ENCODE assay signal across 30 cellular contexts in the genomic region with DNA sequence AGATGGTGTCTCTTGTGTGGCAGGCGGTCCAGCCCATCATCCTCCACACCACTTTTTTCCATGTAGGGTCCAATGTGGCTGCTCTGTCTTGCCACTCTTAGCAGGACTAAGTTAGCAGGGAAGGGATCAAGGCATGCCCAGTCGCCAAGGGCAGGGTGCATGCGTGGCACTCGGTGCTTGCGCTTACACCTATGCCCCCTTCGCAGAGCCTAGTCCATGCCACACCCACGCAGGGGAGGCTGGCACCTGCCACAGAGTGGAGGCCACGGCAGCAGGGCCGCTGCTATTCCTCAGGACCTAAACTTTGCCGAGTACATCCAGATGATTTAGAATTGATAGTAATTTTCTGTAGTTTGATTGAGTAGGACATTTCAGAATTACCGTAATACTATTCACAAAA. TPM values are rescaled to one million over a fixed set of nuclear protein-coding genes. Genes with fewer than 3 reads are reported as not detected.
DNase-seq lines count a peak whose midpoint lies in the region; ATAC-seq, FAIRE-seq and TF ChIP-seq lines count a peak whose summit lies in the region.
"Had no signal": no experiment of that assay in that cellular context is flagged by ENCODE, and none has a peak within 500 bp of the region (broad histone marks: within the 10 kb centered on the region; RNA-seq: fewer than 3 reads in every experiment).

No MANE protein-coding gene starts in this region.

- H3K4me1 ChIP-seq in Caco-2 (peaks cover 10% of the 10 kb centered on the region), K562 (replicated peaks in 1 of 2; ENCODE audit: control insufficient read depth in 2 of 2, insufficient read depth in 2 of 2, low read length in 2 of 2) (no peaks in the 10 kb centered on the region), gastroesophageal sphincter (peaks cover 0 to 32% (median 0%) of the 10 kb centered on the region in 3 donors), sigmoid colon (peaks cover 0 to 26% (median 18%) of the 10 kb centered on the region in 4 donors)
- H3K4me1 ChIP-seq: parathyroid adenoma had no signal

- H3K4me3 ChIP-seq in Caco-2 (ENCODE audit: low read depth, low read length) (no peak overlapping the region), K562 (no peak overlapping the region), gastroesophageal sphincter (no peak overlapping the region), sigmoid colon (no peak overlapping the region)
- H3K4me3 ChIP-seq: cardiac muscle cell, esophagus squamous epithelium, GM23338, PC-9 had no signal

- CTCF ChIA-PET in Caco-2 (lab: Charles Lee), result no interaction called here
- CTCF ChIA-PET in K562 (lab: Yijun Ruan, JAX; ENCODE audit: low intra/inter-chr PET ratio), result no interaction called here

- H3K9me1 ChIP-seq in K562 (ENCODE audit: control insufficient read depth, insufficient read depth, low read length), result no peaks in the 10 kb centered on the region

- DNase-seq in Caco-2 (no peak), K562 (ENCODE audit: extremely low read depth in 1 of 4, low spot score in 3 of 4) (no peak), sigmoid colon (no peak), islet precursor cell (no peak), NK-92 (lab: John Stamatoyannopoulos, UW; ENCODE audit: unreplicated experiment) (no peak)
- DNase-seq in activated naive CD8-positive, alpha-beta T cell treated with anti-CD3 and anti-CD28 coated beads, Interleukin-2, amount 50 U/mL, for 24 hours, result no peak
- DNase-seq: activated T-cell treated with anti-CD3 and anti-CD28 coated beads for 4 hours; AML-193; CD4-positive, CD25-positive, alpha-beta regulatory T cell; esophagus squamous epithelium; left colon; NCI-H1092; NCI-H187 treated with DMSO at 0.1 percent for 48 hours; NCI-H524 treated with DMSO at 0.1 percent for 48 hours; nephron progenitor cell; retina; stimulated activated naive B cell treated with anti-CD40 and anti-IgM and Interleukin-4, amounts not matched to agents 10 μg/mL and 1 μg/mL and 100 μg/mL, for 72 hours had no signal

- in situ Hi-C loops in K562 (cut with MboI), result no loop called here

- H3K36me3 ChIP-seq in Caco-2 (ENCODE audit: control insufficient read depth, insufficient read depth, low read length) (peaks cover 7% of the 10 kb centered on the region; the same call in 1 of the 2 replicates), K562 (ENCODE audit: control insufficient read depth, insufficient read depth, low read length) (peaks cover 72% of the 10 kb centered on the region; the same call in 2 of the 3 replicates), gastroesophageal sphincter (peaks cover 0 to 90% of the 10 kb centered on the region in 2 donors), sigmoid colon (peaks cover 15 to 66% (median 28%) of the 10 kb centered on the region in 4 donors)

- H3K27me3 ChIP-seq in Caco-2 (replicated peaks; ENCODE audit: control insufficient read depth, insufficient read depth, low read length), result no peaks in the 10 kb centered on the region
- no peaks in the 10 kb centered on the region for H3K27me3 ChIP-seq in K562 (ENCODE audit: control insufficient read depth in 2 of 2, insufficient read depth in 2 of 2, low read length in 2 of 2)
- no peaks in the 10 kb centered on the region for H3K27me3 ChIP-seq in gastroesophageal sphincter
- H3K27me3 ChIP-seq in sigmoid colon, result no peaks in the 10 kb centered on the region
- H3K27me3 ChIP-seq: cardiac muscle cell, esophagus squamous epithelium, suprapubic skin had no signal

- H3K9ac ChIP-seq in K562 (ENCODE audit: insufficient read depth in 1 of 2, low read depth in 2 of 2, low read length in 2 of 2), result no peak overlapping the region
- H3K9ac ChIP-seq: parathyroid adenoma had no signal

- peaks cover 66% of the 10 kb centered on the region for H3K36me3 Mint-ChIP-seq in Caco-2 (ENCODE audit: insufficient read depth, unreplicated experiment)
- peaks cover 22% of the 10 kb centered on the region for H3K36me3 Mint-ChIP-seq in activated naive CD8-positive, alpha-beta T cell treated with anti-CD3 and anti-CD28 coated beads, Interleukin-2, amount 50 U/mL, for 24 hours (ENCODE audit: low read depth)

- H2AFZ ChIP-seq in K562 (ENCODE audit: low read depth, low read length), result no peak overlapping the region
- H2AFZ ChIP-seq: GM23338, parathyroid adenoma, PC-9 had no signal

- POLR2A ChIA-PET in Caco-2 (lab: Charles Lee) (no interaction called here), K562 (lab: Yijun Ruan, JAX) (interaction anchor here (0.8 kb wide), 1 partner anchor 525 kb away, joined by 4 read pairs; no protein-coding TSS in a partner anchor)

- BruUV-seq in Caco-2 (replicated peaks; lab: Mats Ljungman, UMichigan), result no TSS peak
- BruUV-seq in K562 (replicated peaks; lab: Mats Ljungman, UMichigan), result no TSS peak

- no peak overlapping the region for H3K4me3 Mint-ChIP-seq in Caco-2 (ENCODE audit: unreplicated experiment)
- H3K4me3 Mint-ChIP-seq in activated naive CD8-positive, alpha-beta T cell treated with anti-CD3 and anti-CD28 coated beads, Interleukin-2, amount 50 U/mL, for 24 hours, result no peak overlapping the region
- H3K4me3 Mint-ChIP-seq: activated naive CD4-positive, alpha-beta T cell treated with anti-CD3 and anti-CD28 coated beads, Interleukin-2, amount 50 U/mL, for 24 hours; CD4-positive, CD25-positive, alpha-beta regulatory T cell; GM23338; nephron progenitor cell; stimulated activated naive B cell treated with anti-CD40 and anti-IgM and Interleukin-4, amounts not matched to agents 10 μg/mL and 1 μg/mL and 100 μg/mL, for 72 hours had no signal

- no peaks in the 10 kb centered on the region for H3K27me3 Mint-ChIP-seq in Caco-2 (ENCODE audit: insufficient read depth, unreplicated experiment)
- no peaks in the 10 kb centered on the region for H3K27me3 Mint-ChIP-seq in activated naive CD8-positive, alpha-beta T cell treated with anti-CD3 and anti-CD28 coated beads, Interleukin-2, amount 50 U/mL, for 24 hours
- H3K27me3 Mint-ChIP-seq: activated naive CD4-positive, alpha-beta T cell treated with anti-CD3 and anti-CD28 coated beads, Interleukin-2, amount 50 U/mL, for 24 hours; CD4-positive, CD25-positive, alpha-beta regulatory T cell; stimulated activated naive B cell treated with anti-CD40 and anti-IgM and Interleukin-4, amounts not matched to agents 10 μg/mL and 1 μg/mL and 100 μg/mL, for 72 hours had no signal

- no peaks in the 10 kb centered on the region; the same call in 1 of the 2 replicates for H4K20me1 ChIP-seq in K562 (replicated peaks; ENCODE audit: control insufficient read depth, insufficient read depth, low read length)

- TF ChIP-seq EP300 in K562 (IDR thresholded peaks at IDR 0.05; ENCODE audit: low read length), result no peak
- no peak for TF ChIP-seq EP300 in gastroesophageal sphincter (IDR thresholded peaks at IDR 0.05)
- TF ChIP-seq EP300 in sigmoid colon (IDR thresholded peaks at IDR 0.05), result no peak

- TF ChIP-seq RAD21 in K562 (CRISPR knock-in tag; conservative IDR thresholded peaks at IDR 0.05 in 1 of 2, IDR thresholded peaks at IDR 0.05 in 1 of 2), result no peak

- FAIRE-seq in K562 (lab: Jason Lieb, UNC), result no peak
- FAIRE-seq: A204.1, endometrium, frontal cortex had no signal

- 94% methylated on average over 11 of the region's 11 CpGs for WGBS in K562 (ENCODE audit: insufficient coverage, low coverage, missing lambda C conversion rate)
- WGBS in gastroesophageal sphincter (ENCODE audit: low coverage in 1 of 2), 2 donors, result 62 to 85% methylated on average over 4 to 6 of the region's 11 CpGs
- WGBS in sigmoid colon, 2 donors, result 94 to 97% methylated on average over 11 of the region's 11 CpGs

- intact Hi-C loops in Caco-2 (cut with micrococcal nuclease; ENCODE audit: unreplicated experiment), result loop anchor here (2.0 kb wide), 1 partner anchor 20 kb away; no protein-coding TSS in a partner anchor
- intact Hi-C loops in K562 (cut with micrococcal nuclease), result no loop called here
- intact Hi-C loops in sigmoid colon (cut with DNase I), result no loop called here

- TF ChIP-seq CTCF in Caco-2 (IDR thresholded peaks at IDR 0.05; ENCODE audit: insufficient read depth in 1 of 2, low read depth in 1 of 2, low read length in 1 of 2, severe bottlenecking in 1 of 2, unreplicated experiment in 1 of 2) (no peak), K562 (IDR thresholded peaks at IDR 0.05 in 2 of 3, conservative IDR thresholded peaks at IDR 0.05 in 1 of 3; ENCODE audit: insufficient read depth in 2 of 3, low read depth in 1 of 3, low read length in 3 of 3) (no peak), gastroesophageal sphincter (IDR thresholded peaks at IDR 0.05) (no peak), sigmoid colon (IDR thresholded peaks at IDR 0.05) (no peak)

- TF ChIP-seq POLR2A in K562 (conservative IDR thresholded peaks at IDR 0.05) (no peak), gastroesophageal sphincter (IDR thresholded peaks at IDR 0.05) (no peak), sigmoid colon (IDR thresholded peaks at IDR 0.05) (no peak)

- no peak for ATAC-seq in K562
- no peak for ATAC-seq in gastroesophageal sphincter
- no peak for ATAC-seq in activated naive CD8-positive, alpha-beta T cell treated with anti-CD3 and anti-CD28 coated beads, Interleukin-2, amount 50 U/mL, for 24 hours
- ATAC-seq in HG03095 (IDR thresholded peaks at IDR 0.05; ENCODE audit: unreplicated experiment), result no peak
- ATAC-seq: GM23338; left colon; Right ventricle myocardium inferior; stimulated activated naive B cell treated with anti-CD40 and anti-IgM and Interleukin-4, amounts not matched to agents 10 μg/mL and 1 μg/mL and 100 μg/mL, for 72 hours had no signal

- H3K9me3 ChIP-seq in Caco-2 (no peaks in the 10 kb centered on the region), K562 (replicated peaks; ENCODE audit: control insufficient read depth, insufficient read depth, low read depth, low read length) (no peaks in the 10 kb centered on the region), gastroesophageal sphincter (no peaks in the 10 kb centered on the region), sigmoid colon (no peaks in the 10 kb centered on the region)
- H3K9me3 ChIP-seq: esophagus squamous epithelium, suprapubic skin had no signal

- H3K27ac ChIP-seq in K562 (ENCODE audit: extremely low read depth, low read depth, low read length), result no peak overlapping the region
- peak overlapping the region in 3 of 4 donors; percentile 77 to 81 (median 78) for H3K27ac ChIP-seq in gastroesophageal sphincter
- peak overlapping the region; percentile 62 to 81 (median 78) for H3K27ac ChIP-seq in sigmoid colon
- H3K27ac ChIP-seq: cardiac muscle cell, parathyroid adenoma, PC-9 had no signal

- H3K9me3 Mint-ChIP-seq in Caco-2 (ENCODE audit: unreplicated experiment), result no peaks in the 10 kb centered on the region
- no peaks in the 10 kb centered on the region for H3K9me3 Mint-ChIP-seq in activated naive CD8-positive, alpha-beta T cell treated with anti-CD3 and anti-CD28 coated beads, Interleukin-2, amount 50 U/mL, for 24 hours
- H3K9me3 Mint-ChIP-seq: activated naive CD4-positive, alpha-beta T cell treated with anti-CD3 and anti-CD28 coated beads, Interleukin-2, amount 50 U/mL, for 24 hours; activated T-helper 2 cell treated with anti-CD3 and anti-CD28 coated beads, Interferon-gamma antibody, Interleukin-2, Interleukin-4, amounts not matched to agents 10 μg/mL and 5 μg/mL and 100 μg/mL, durations not matched to agents 14 hours and 24 hours and 36 hours; CD4-positive, CD25-positive, alpha-beta regulatory T cell; GM23338; nephron progenitor cell; stimulated activated naive B cell treated with anti-CD40 and anti-IgM and Interleukin-4, amounts not matched to agents 10 μg/mL and 1 μg/mL and 100 μg/mL, for 72 hours had no signal

- H3K79me2 ChIP-seq in K562 (ENCODE audit: control insufficient read depth, insufficient read depth, low read length), result no peaks in the 10 kb centered on the region
- H3K79me2 ChIP-seq: parathyroid adenoma had no signal

- H3K4me2 ChIP-seq in K562 (ENCODE audit: insufficient read depth, low read length), result no peak overlapping the region
- H3K4me2 ChIP-seq: GM23338, PC-9 had no signal

- H3K27ac Mint-ChIP-seq in Caco-2 (ENCODE audit: unreplicated experiment), result peak overlapping the region; percentile 7
- H3K27ac Mint-ChIP-seq in activated naive CD8-positive, alpha-beta T cell treated with anti-CD3 and anti-CD28 coated beads, Interleukin-2, amount 50 U/mL, for 24 hours, result no peak overlapping the region
- H3K27ac Mint-ChIP-seq: activated naive CD4-positive, alpha-beta T cell treated with anti-CD3 and anti-CD28 coated beads, Interleukin-2, amount 50 U/mL, for 24 hours; activated T-helper 2 cell treated with anti-CD3 and anti-CD28 coated beads, Interferon-gamma antibody, Interleukin-2, Interleukin-4, amounts not matched to agents 10 μg/mL and 5 μg/mL and 100 μg/mL, durations not matched to agents 14 hours and 24 hours and 36 hours; CD4-positive, CD25-positive, alpha-beta regulatory T cell; GM23338; stimulated activated naive B cell treated with anti-CD40 and anti-IgM and Interleukin-4, amounts not matched to agents 10 μg/mL and 1 μg/mL and 100 μg/mL, for 72 hours had no signal

- peaks cover 7% of the 10 kb centered on the region for H3K4me1 Mint-ChIP-seq in Caco-2 (ENCODE audit: low read depth, unreplicated experiment)
- H3K4me1 Mint-ChIP-seq in activated naive CD8-positive, alpha-beta T cell treated with anti-CD3 and anti-CD28 coated beads, Interleukin-2, amount 50 U/mL, for 24 hours, result no peaks in the 10 kb centered on the region
- H3K4me1 Mint-ChIP-seq: activated naive CD4-positive, alpha-beta T cell treated with anti-CD3 and anti-CD28 coated beads, Interleukin-2, amount 50 U/mL, for 24 hours; CD4-positive, CD25-positive, alpha-beta regulatory T cell; stimulated activated naive B cell treated with anti-CD40 and anti-IgM and Interleukin-4, amounts not matched to agents 10 μg/mL and 1 μg/mL and 100 μg/mL, for 72 hours had no signal

RNA-seq across cellular contexts. Expression of a gene that starts 59.5 kb away (rescaled TPM):
- total RNA-seq in Caco-2 (2022), result 64.9 and 66.3 TPM in 2 replicates
- 20.8 and 41.1 TPM in 2 replicates for total RNA-seq in K562 (2011; cell fraction: chromatin; rRNA removed; ENCODE audit: low replicate concordance)
- total RNA-seq in K562 (2011; cell fraction: nucleolus; rRNA removed), result 20.5 and 24.7 TPM in 2 replicates
- 29.5 and 36.5 TPM in 2 replicates for total RNA-seq in K562 (2011; cell fraction: nucleoplasm; rRNA removed)
- total RNA-seq in K562 (2014; rRNA removed), result 64.5 and 68.0 TPM in 2 replicates
- total RNA-seq in K562 (2014; rRNA removed; fragmentation: Illumina TruSeq; extraction: Trizol), result 60.2 and 67.7 TPM in 2 replicates
- total RNA-seq in K562 (2015; rRNA removed; fragmentation: Illumina TruSeq; extraction: Trizol), result 62.5 and 65.9 TPM in 2 replicates
- total RNA-seq in K562 (2021), result 65.3 and 70.0 TPM in 2 replicates
- polyA plus RNA-seq in K562 (2011; rRNA removed), result 58.3 and 58.4 TPM in 2 replicates
- polyA plus RNA-seq in K562 (2011; cell fraction: cytosol; rRNA removed), result 62.4 and 72.6 TPM in 2 replicates
- polyA plus RNA-seq in K562 (2011; cell fraction: nucleus; rRNA removed), result 30.6 and 32.7 TPM in 2 replicates
- 46.1 and 50.9 TPM in 2 replicates for polyA plus RNA-seq in K562 (2012)
- polyA plus RNA-seq in K562 (2014; fragmentation: Illumina TruSeq; extraction: Trizol), result 56.1 and 61.3 TPM in 2 replicates
- 10 to 100 TPM; 10.9 to 13.1 TPM for polyA plus RNA-seq in K562 (2014; fragmentation: Nextera tagmentation; extraction: Ambion mirVana)
- 60.4 and 69.6 TPM in 2 replicates for polyA plus RNA-seq in K562 (2014; rRNA removed)
- 74.0 and 77.6 TPM in 2 replicates for polyA minus RNA-seq in K562 (2011; rRNA and poly(A)+ RNA removed)
- 44.2 and 45.3 TPM in 2 replicates for polyA minus RNA-seq in K562 (2011; cell fraction: cytosol; rRNA and poly(A)+ RNA removed)
- polyA minus RNA-seq in K562 (2011; cell fraction: nucleus; rRNA and poly(A)+ RNA removed), result 20.2 and 27.3 TPM in 2 replicates
- 100 to 1,000 TPM in 3 of 4 donors, 10 to 100 TPM in 1; 92.9 to 157 (median 131) TPM for total RNA-seq in gastroesophageal sphincter
- total RNA-seq in sigmoid colon, result 10 to 100 TPM; 68.1 to 89.7 (median 86.6) TPM
- 10 to 100 TPM; 42.3 to 49.5 (median 45.0) TPM for polyA plus RNA-seq in sigmoid colon
